ENCODE assay signal across 1 cellular context in genomic region chr13:99624936-99625540, GRCh38.
TF ChIP-seq lines count a peak whose summit lies in the region.

No MANE protein-coding gene starts in this region.

TF ChIP-seq in SK-N-SH treated with all-trans-retinoic acid at 6 μM for 48 hours, 23 proteins besides CTCF, POLR2A, EP300 and RAD21 (continued from another document):
- TF ChIP-seq CREB5 (CRISPR knock-in tag; IDR thresholded peaks at IDR 0.05; ENCODE audit: low read depth) (no peak), PPARA (CRISPR knock-in tag; IDR thresholded peaks at IDR 0.05; ENCODE audit: borderline replicate concordance) (no peak), ZFP30 (CRISPR knock-in tag; IDR thresholded peaks at IDR 0.05) (no peak), ZNF8 (CRISPR knock-in tag; IDR thresholded peaks at IDR 0.05) (no peak)
